18 cellular contexts compared by ENCODE assay signal in genomic region chr2:145961846-145962245, GRCh38.
DNase-seq lines count a peak whose midpoint lies in the region; ATAC-seq and TF ChIP-seq lines count a peak whose summit lies in the region.
"Had no signal": no experiment of that assay in that cellular context is flagged by ENCODE, and none has a peak within 500 bp of the region (broad histone marks: within the 10 kb centered on the region; RNA-seq: fewer than 3 reads in every experiment).

No MANE protein-coding gene starts in this region.

- H3K14ac ChIP-seq in IMR-90 (replicated peaks; ENCODE audit: low read depth, low read length) = no peak overlapping the region

- H3K56ac ChIP-seq in IMR-90 (ENCODE audit: extremely low read depth, insufficient read depth, low read length) = no peak overlapping the region

- no peak overlapping the region for H4K91ac ChIP-seq in IMR-90 (ENCODE audit: insufficient read depth, low read depth, low read length)

- DNase-seq in AG08396 (ENCODE audit: low spot score) (peak; percentile 14), IMR-90 (peak; percentile 39), cardiac fibroblast (ENCODE audit: low read depth in 2 of 2) (peak; percentile 10 to 41), fibroblast of the aortic adventitia (ENCODE audit: low read depth) (peak; percentile 34), Calu3 (no peak), smooth muscle cell (lab: John Stamatoyannopoulos, UW; ENCODE audit: unreplicated experiment) (no peak)
- DNase-seq: DMS 273 treated with DMSO at 0.1 percent for 48 hours, KG1, NCI-H1436 treated with DMSO at 0.1 percent for 48 hours, NCI-H2029, NCI-H526, PC-9, SIG-M5 had no signal

- H3K18ac ChIP-seq in IMR-90 (ENCODE audit: low read depth, low read length) = no peak overlapping the region

- CTCF ChIA-PET in IMR-90 (lab: Yijun Ruan, JAX) = interaction anchor here (0.6 kb wide), 1 partner anchor 101 kb away, joined by 3 read pairs; no protein-coding TSS in a partner anchor
- CTCF ChIA-PET in Calu3 (lab: Charles Lee) = interaction anchor here (0.6 kb wide), 1 partner anchor 1249 kb away, joined by 8 read pairs; no protein-coding TSS in a partner anchor

- no peak for TF ChIP-seq POLR2A in IMR-90 (IDR thresholded peaks at IDR 0.05; ENCODE audit: low read depth, low read length)

- in situ Hi-C loops in IMR-90 (cut with MboI; ENCODE audit: low sequenced_read_pairs) = no loop called here

- no CpG with 5 or more reads among the region's 1 CpG for WGBS in IMR-90 (ENCODE audit: extremely low coverage in 2 of 2, insufficient read length in 1 of 2), 2 experiments
- WGBS in smooth muscle cell (ENCODE audit: low lambda C conversion rate) = 85% methylated on average over 1 of the region's 1 CpG

- H3K9me1 ChIP-seq in IMR-90 (ENCODE audit: insufficient read depth, low read length) = no peaks in the 10 kb centered on the region

- H3K4me3 ChIP-seq in IMR-90 (ENCODE audit: insufficient read depth, low read depth, low read length) = no peak overlapping the region
- no peak overlapping the region for H3K4me3 ChIP-seq in cardiac fibroblast (replicated peaks in 1 of 2; ENCODE audit: low read depth in 2 of 2, low read length in 2 of 2)
- no peak overlapping the region for H3K4me3 ChIP-seq in fibroblast of the aortic adventitia (ENCODE audit: low read depth, low read length)
- H3K4me3 ChIP-seq in smooth muscle cell = no peak overlapping the region
- H3K4me3 ChIP-seq: PC-9 had no signal

- H3K9me3 ChIP-seq in IMR-90 (ENCODE audit: control insufficient read depth, insufficient read depth, low read length) = peaks cover 3% of the 10 kb centered on the region; the same call in 1 of the 2 replicates
- H3K9me3 ChIP-seq in smooth muscle cell (replicated peaks; ENCODE audit: low read depth) = no peaks in the 10 kb centered on the region

- no peak overlapping the region for H2AK9ac ChIP-seq in IMR-90 (replicated peaks; ENCODE audit: low read depth, low read length, poor library complexity)

- dilution Hi-C loops in IMR-90 (cut with HindIII; ENCODE audit: low sequenced_read_pairs, unreplicated experiment) = no loop called here

- no peak overlapping the region for H2AFZ ChIP-seq in IMR-90 (replicated peaks; ENCODE audit: low read length, poor library complexity)
- H2AFZ ChIP-seq in smooth muscle cell (ENCODE audit: low read depth) = no peak overlapping the region
- H2AFZ ChIP-seq: PC-9 had no signal

- no peak overlapping the region for H4K8ac ChIP-seq in IMR-90 (ENCODE audit: low read depth in 2 of 2, low read length in 2 of 2)

- no peaks in the 10 kb centered on the region for H3K79me2 ChIP-seq in smooth muscle cell (ENCODE audit: low read depth)

- POLR2A ChIA-PET in IMR-90 (lab: Charles Lee; ENCODE audit: unreplicated experiment) = no interaction called here

- H3K4me3 Mint-ChIP-seq in Calu3 (ENCODE audit: low read depth, unreplicated experiment) = no peak overlapping the region
- H3K4me3 Mint-ChIP-seq: B cell had no signal

- no peaks in the 10 kb centered on the region for H4K20me1 ChIP-seq in IMR-90 (ENCODE audit: insufficient read depth, low read length)
- H4K20me1 ChIP-seq in smooth muscle cell (ENCODE audit: low read depth) = no peaks in the 10 kb centered on the region

- no peak overlapping the region for H4K5ac ChIP-seq in IMR-90 (ENCODE audit: low read depth, low read length)

- H3K9me3 Mint-ChIP-seq in Calu3 (ENCODE audit: low read depth, unreplicated experiment) = peaks cover 9% of the 10 kb centered on the region

- no peaks in the 10 kb centered on the region for H3F3A ChIP-seq in smooth muscle cell (ENCODE audit: low read depth)

- TF ChIP-seq RAD21 in IMR-90 (IDR thresholded peaks at IDR 0.05; ENCODE audit: low read length) = no peak

- H2BK120ac ChIP-seq in IMR-90 (ENCODE audit: low read depth, low read length) = no peak overlapping the region

- H3K23ac ChIP-seq in IMR-90 (ENCODE audit: low read depth, low read length) = no peak overlapping the region

- no peaks in the 10 kb centered on the region for H3K4me1 Mint-ChIP-seq in Calu3 (ENCODE audit: low read depth, unreplicated experiment)
- H3K4me1 Mint-ChIP-seq: B cell had no signal

- no peaks in the 10 kb centered on the region for H3K36me3 Mint-ChIP-seq in Calu3 (ENCODE audit: insufficient read depth, unreplicated experiment)

- no peak overlapping the region for H2AK5ac ChIP-seq in IMR-90 (ENCODE audit: low read depth, low read length)

- H2BK15ac ChIP-seq in IMR-90 (ENCODE audit: low read depth, low read length) = no peak overlapping the region

- H2BK20ac ChIP-seq in IMR-90 (ENCODE audit: low read depth, low read length) = no peak overlapping the region

- no peaks in the 10 kb centered on the region for H3K27me3 Mint-ChIP-seq in Calu3 (ENCODE audit: unreplicated experiment)

- no peak overlapping the region for H3K27ac Mint-ChIP-seq in Calu3 (ENCODE audit: unreplicated experiment)
- H3K27ac Mint-ChIP-seq: B cell had no signal

- H3K27ac ChIP-seq in IMR-90 (ENCODE audit: insufficient read depth, low read length) = no peak overlapping the region
- no peak overlapping the region for H3K27ac ChIP-seq in smooth muscle cell (ENCODE audit: low read depth)
- H3K27ac ChIP-seq: 22Rv1, PC-9, RWPE1 had no signal

- BruUV-seq in IMR-90 (replicated peaks; lab: Mats Ljungman, UMichigan) (no TSS peak), Calu3 (replicated peaks; lab: Mats Ljungman, UMichigan) (no TSS peak)

- H3K27me3 ChIP-seq in IMR-90 (ENCODE audit: control insufficient read depth, insufficient read depth, low read length) (no peaks in the 10 kb centered on the region), smooth muscle cell (ENCODE audit: low read depth) (no peaks in the 10 kb centered on the region)

- intact Hi-C loops in IMR-90 (cut with micrococcal nuclease) = no loop called here
- intact Hi-C loops in Calu3 (cut with micrococcal nuclease; ENCODE audit: unreplicated experiment) = no loop called here

- peak; percentile 59 for ATAC-seq in IMR-90 (ENCODE audit: low read depth)
- no peak for ATAC-seq in GM18907 (IDR thresholded peaks at IDR 0.05; ENCODE audit: unreplicated experiment)
- ATAC-seq in HG03039 (IDR thresholded peaks at IDR 0.05; ENCODE audit: unreplicated experiment) = no peak

- H2BK5ac ChIP-seq in IMR-90 (ENCODE audit: low read depth, low read length, poor library complexity, severe bottlenecking) = no peak overlapping the region

- H3K4me1 ChIP-seq in IMR-90 (ENCODE audit: control insufficient read depth, insufficient read depth, low read length) (no peaks in the 10 kb centered on the region), smooth muscle cell (ENCODE audit: low read depth) (no peaks in the 10 kb centered on the region)

- no peaks in the 10 kb centered on the region for H3K79me1 ChIP-seq in IMR-90 (ENCODE audit: low read depth in 1 of 2, low read length in 2 of 2)

- H3K9ac ChIP-seq in IMR-90 (ENCODE audit: low read depth, low read length) = no peak overlapping the region
- no peak overlapping the region for H3K9ac ChIP-seq in smooth muscle cell (ENCODE audit: low read depth)

- H3K36me3 ChIP-seq in IMR-90 (ENCODE audit: control insufficient read depth, insufficient read depth, low read length) (no peaks in the 10 kb centered on the region), smooth muscle cell (ENCODE audit: low read depth) (peaks cover under 1% of the 10 kb centered on the region)

- H3K4me2 ChIP-seq in IMR-90 (ENCODE audit: low read depth, low read length) (no peak overlapping the region), smooth muscle cell (no peak overlapping the region)
- H3K4me2 ChIP-seq: PC-9 had no signal

- TF ChIP-seq CTCF in IMR-90 (conservative IDR thresholded peaks at IDR 0.05; ENCODE audit: low read depth, low read length) (no peak), cardiac fibroblast (IDR thresholded peaks at IDR 0.05; ENCODE audit: low read depth, low read length) (no peak), fibroblast of the aortic adventitia (IDR thresholded peaks at IDR 0.05; ENCODE audit: insufficient read depth, low read length) (no peak), Calu3 (IDR thresholded peaks at IDR 0.05; ENCODE audit: unreplicated experiment) (no peak), smooth muscle cell (IDR thresholded peaks at IDR 0.05; ENCODE audit: borderline replicate concordance, insufficient read depth, poor library complexity, severe bottlenecking) (no peak)

- H3K4ac ChIP-seq in IMR-90 (ENCODE audit: low read depth, low read length) = no peak overlapping the region

TF ChIP-seq in IMR-90, 13 proteins besides CTCF, POLR2A, EP300 and RAD21:
- TF ChIP-seq SMC3 (IDR thresholded peaks at IDR 0.05; ENCODE audit: low read depth, low read length) (no peak), RCOR1 (IDR thresholded peaks at IDR 0.05; ENCODE audit: insufficient replicate concordance, low read length) (no peak), BHLHE40 (IDR thresholded peaks at IDR 0.05; ENCODE audit: low read depth, low read length) (no peak), USF2 (IDR thresholded peaks at IDR 0.05; ENCODE audit: low read depth, low read length) (no peak), FOS (IDR thresholded peaks at IDR 0.05; ENCODE audit: low read depth, low read length) (no peak), RFX5 (IDR thresholded peaks at IDR 0.05; ENCODE audit: low read depth, low read length) (no peak), MAFK (IDR thresholded peaks at IDR 0.05; ENCODE audit: low read depth, low read length) (no peak), ELK1 (IDR thresholded peaks at IDR 0.05; ENCODE audit: borderline replicate concordance, low read depth, low read length) (no peak), CHD1 (IDR thresholded peaks at IDR 0.05; ENCODE audit: low read depth, low read length) (no peak), MAZ (IDR thresholded peaks at IDR 0.05; ENCODE audit: borderline replicate concordance, low read depth, low read length) (no peak), MXI1 (IDR thresholded peaks at IDR 0.05; ENCODE audit: borderline replicate concordance, low read depth, low read length) (no peak)

Comparison
In these comparisons a context has a peak if more than half of its experiments do, and no peak if none do; other contexts are left out.
1. DNase-seq: peak in AG08396 (single experiment), IMR-90 (single experiment), cardiac fibroblast (2 of 2) and fibroblast of the aortic adventitia (single experiment); none in Calu3 (single experiment) and smooth muscle cell (single experiment).